In genomic region chr16:9184354-9184690, GRCh38 we compare ENCODE assay signal across 2 cellular contexts.
TF ChIP-seq lines count a peak whose summit lies in the region.

No MANE protein-coding gene starts in this region.

TF ChIP-seq in HepG2, 621 proteins besides CTCF, POLR2A, EP300 and RAD21:
- no peak for TF ChIP-seq ZC3H13 (CRISPR knock-in tag; IDR thresholded peaks at IDR 0.05)
- TF ChIP-seq FLYWCH1 (CRISPR knock-in tag; IDR thresholded peaks at IDR 0.05): no peak
- no peak for TF ChIP-seq ZNF678 (CRISPR knock-in tag; IDR thresholded peaks at IDR 0.05)
- TF ChIP-seq ZNF749 (CRISPR knock-in tag; IDR thresholded peaks at IDR 0.05; ENCODE audit: borderline replicate concordance): no peak
- no peak for TF ChIP-seq ZNF773 (CRISPR knock-in tag; IDR thresholded peaks at IDR 0.05; ENCODE audit: borderline replicate concordance)
- TF ChIP-seq YEATS2 (CRISPR knock-in tag; IDR thresholded peaks at IDR 0.05; ENCODE audit: borderline replicate concordance): no peak
- TF ChIP-seq, protein P1, sequence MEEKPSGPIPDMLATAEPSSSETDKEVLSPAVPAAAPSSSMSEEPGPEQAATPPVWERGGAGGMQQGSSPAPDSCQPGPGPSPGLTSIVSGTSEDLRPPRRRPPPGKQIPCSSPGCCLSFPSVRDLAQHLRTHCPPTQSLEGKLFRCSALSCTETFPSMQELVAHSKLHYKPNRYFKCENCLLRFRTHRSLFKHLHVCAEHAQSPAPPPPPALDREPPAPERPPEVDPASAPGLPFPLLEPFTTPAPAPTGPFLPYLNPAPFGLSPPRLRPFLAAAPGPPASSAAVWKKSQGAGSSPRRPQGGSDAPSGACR (CRISPR knock-in tag; IDR thresholded peaks at IDR 0.05): no peak
- 0 out of 2 replicates have a peak, but pooled peaks have one; percentile 14 for TF ChIP-seq ZNF768 (CRISPR knock-in tag; IDR thresholded peaks at IDR 0.05)
TF ChIP-seq in HepG2: peak in this region for 1.

TF ChIP-seq in H1, 55 proteins besides CTCF, POLR2A, EP300 and RAD21:
- TF ChIP-seq E2F6 (IDR thresholded peaks at IDR 0.05) (peak; percentile 85), POLR2AphosphoS5 (IDR thresholded peaks at IDR 0.05; ENCODE audit: low read depth, low read length) (no peak)
